Comparison of ENCODE assay signal across 34 cellular contexts in the genomic region with DNA sequence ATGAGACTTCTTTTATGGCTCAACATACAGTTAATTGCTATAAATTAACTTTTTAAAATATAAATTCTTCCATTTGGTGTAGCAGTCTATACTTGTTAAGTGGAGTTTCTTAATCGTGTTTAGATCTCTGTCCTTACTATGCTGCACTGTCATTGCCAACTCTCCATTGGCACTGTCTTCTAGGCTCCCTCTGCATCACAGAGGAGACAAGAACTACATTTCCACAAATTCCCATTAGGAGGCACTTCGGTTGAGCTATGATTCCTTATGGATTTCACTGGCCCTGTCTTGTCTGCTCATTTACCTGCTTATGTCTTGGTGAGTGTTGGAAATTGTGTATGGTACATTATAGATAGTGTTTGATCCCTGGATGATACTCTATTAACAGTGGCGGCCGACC.
"Had no signal": no experiment of that assay in that cellular context is flagged by ENCODE, and none has a peak within 500 bp of the region (broad histone marks: within the 10 kb centered on the region; RNA-seq: fewer than 3 reads in every experiment).

No MANE protein-coding gene starts in this region.

- H3K36me3 Mint-ChIP-seq: activated naive CD4-positive, alpha-beta T cell treated with anti-CD3 and anti-CD28 coated beads, Interleukin-2, amount 50 U/mL, for 24 hours; activated naive CD8-positive, alpha-beta T cell treated with anti-CD3 and anti-CD28 coated beads, Interleukin-2, amount 10 ng/mL, durations not matched to agents 7 days and 5 days had no signal

- H3K9me3 Mint-ChIP-seq: activated CD4-positive, alpha-beta T cell treated with anti-CD3 and anti-CD28 coated beads, Interleukin-2, amount 10 ng/mL, durations not matched to agents 7 days and 5 days; activated naive CD4-positive, alpha-beta T cell treated with anti-CD3 and anti-CD28 coated beads, Interleukin-2, amount 50 U/mL, for 24 hours; activated naive CD8-positive, alpha-beta T cell treated with anti-CD3 and anti-CD28 coated beads, Interleukin-2, amount 10 ng/mL, durations not matched to agents 7 days and 5 days; activated T-helper 2 cell treated with anti-CD3 and anti-CD28 coated beads, Interferon-gamma antibody, Interleukin-2, Interleukin-4, amounts not matched to agents 10 μg/mL and 5 μg/mL and 100 μg/mL, durations not matched to agents 14 hours and 24 hours and 36 hours had no signal

- H3K4me3 Mint-ChIP-seq: activated CD4-positive, alpha-beta T cell treated with anti-CD3 and anti-CD28 coated beads for 36 hours; activated CD4-positive, alpha-beta T cell treated with anti-CD3 and anti-CD28 coated beads, Interleukin-2, amount 10 ng/mL, durations not matched to agents 7 days and 5 days; activated CD8-positive, alpha-beta T cell treated with anti-CD3 and anti-CD28 coated beads, Interleukin-2, amount 10 ng/mL, durations not matched to agents 7 days and 5 days; activated naive CD4-positive, alpha-beta T cell treated with anti-CD3 and anti-CD28 coated beads, Interleukin-2, amount 50 U/mL, for 24 hours; activated naive CD8-positive, alpha-beta T cell treated with anti-CD3 and anti-CD28 coated beads, Interleukin-2, amount 10 ng/mL, durations not matched to agents 7 days and 5 days; activated T-cell treated with anti-CD3 and anti-CD28 coated beads, Interleukin-2, amount 50 U/mL, for 24 hours; central memory CD8-positive, alpha-beta T cell had no signal

- H3K27ac Mint-ChIP-seq: activated CD4-positive, alpha-beta T cell treated with anti-CD3 and anti-CD28 coated beads for 36 hours; activated CD4-positive, alpha-beta T cell treated with anti-CD3 and anti-CD28 coated beads, Interleukin-2, amount 10 ng/mL, durations not matched to agents 7 days and 5 days; activated CD8-positive, alpha-beta T cell treated with anti-CD3 and anti-CD28 coated beads, Interleukin-2, amount 10 ng/mL, durations not matched to agents 7 days and 5 days; activated naive CD4-positive, alpha-beta T cell treated with anti-CD3 and anti-CD28 coated beads, Interleukin-2, amount 50 U/mL, for 24 hours; activated naive CD8-positive, alpha-beta T cell treated with anti-CD3 and anti-CD28 coated beads, Interleukin-2, amount 10 ng/mL, durations not matched to agents 7 days and 5 days; activated T-cell treated with anti-CD3 and anti-CD28 coated beads, Interleukin-2, amount 50 U/mL, for 24 hours; activated T-helper 2 cell treated with anti-CD3 and anti-CD28 coated beads, Interferon-gamma antibody, Interleukin-2, Interleukin-4, amounts not matched to agents 10 μg/mL and 5 μg/mL and 100 μg/mL, durations not matched to agents 14 hours and 24 hours and 36 hours had no signal

- H3K4me3 ChIP-seq: ascending aorta, cardiac muscle cell, Peyer's patch had no signal

- H3K27me3 Mint-ChIP-seq: activated CD4-positive, alpha-beta T cell treated with anti-CD3 and anti-CD28 coated beads for 36 hours; activated CD4-positive, alpha-beta T cell treated with anti-CD3 and anti-CD28 coated beads, Interleukin-2, amount 10 ng/mL, durations not matched to agents 7 days and 5 days; activated naive CD4-positive, alpha-beta T cell treated with anti-CD3 and anti-CD28 coated beads, Interleukin-2, amount 50 U/mL, for 24 hours; activated naive CD8-positive, alpha-beta T cell treated with anti-CD3 and anti-CD28 coated beads, Interleukin-2, amount 10 ng/mL, durations not matched to agents 7 days and 5 days; activated T-cell treated with anti-CD3 and anti-CD28 coated beads, Interleukin-2, amount 50 U/mL, for 24 hours; central memory CD8-positive, alpha-beta T cell had no signal

- H3K36me3 ChIP-seq: ascending aorta, cardiac muscle cell, Peyer's patch, WERI-Rb-1 had no signal

- H3K27me3 ChIP-seq: ascending aorta, cardiac muscle cell, Peyer's patch had no signal

- H3K4me1 ChIP-seq: ascending aorta, Peyer's patch had no signal

- DNase-seq: activated CD4-positive, alpha-beta T cell treated with anti-CD3 and anti-CD28 coated beads for 36 hours; activated CD4-positive, alpha-beta T cell treated with anti-CD3 and anti-CD28 coated beads, Interleukin-2, amount 10 ng/mL, durations not matched to agents 7 days and 5 days; activated CD4-positive, alpha-beta T cell treated with anti-CD3 and anti-CD28 coated beads, Interleukin-2, amount 50 U/mL, for 48 hours; activated CD8-positive, alpha-beta T cell treated with anti-CD3 and anti-CD28 coated beads, Interleukin-2, amount 10 ng/mL, durations not matched to agents 7 days and 5 days; activated gamma-delta T cell; activated naive CD4-positive, alpha-beta T cell treated with Interleukin-2 at 50 U/mL for 16 hours; activated naive CD8-positive, alpha-beta T cell treated with anti-CD3 and anti-CD28 coated beads, Interleukin-2, amount 10 ng/mL, durations not matched to agents 7 days and 5 days; activated T-cell treated with anti-CD3 and anti-CD28 coated beads, Interleukin-2, amount 50 U/mL, for 24 hours; amygdala; NCI-H1092 treated with DMSO at 0.1 percent for 48 hours; NCI-H1417; NCI-H146; NCI-H187; NCI-H2029 treated with DMSO at 0.1 percent for 48 hours; NCI-H2107; NCI-H2171; NCI-H510A; NCI-H526; NCI-H748 treated with DMSO at 0.1 percent for 48 hours; NK-92 treated with Interleukin-12 subunit alpha and Interleukin-12 subunit beta, amount 100 ng/mL, for 24 hours; PC-3; Peyer's patch; RPMI8226; SHP77 treated with DMSO at 0.1 percent for 48 hours; SW 1271; T-helper 1 cell; T-helper 2 cell; T-helper 9 cell; WERI-Rb-1 had no signal

- H3K27ac ChIP-seq: ascending aorta, cardiac muscle cell, Peyer's patch, WERI-Rb-1 had no signal

- ATAC-seq: activated CD4-positive, alpha-beta T cell treated with anti-CD3 and anti-CD28 coated beads for 36 hours; activated CD8-positive, alpha-beta T cell treated with anti-CD3 and anti-CD28 coated beads, Interleukin-2, amount 10 ng/mL, durations not matched to agents 7 days and 5 days; PC-3 had no signal

- H3K4me1 Mint-ChIP-seq: activated CD4-positive, alpha-beta T cell treated with anti-CD3 and anti-CD28 coated beads for 36 hours; activated CD4-positive, alpha-beta T cell treated with anti-CD3 and anti-CD28 coated beads, Interleukin-2, amount 10 ng/mL, durations not matched to agents 7 days and 5 days; activated naive CD4-positive, alpha-beta T cell treated with anti-CD3 and anti-CD28 coated beads, Interleukin-2, amount 50 U/mL, for 24 hours; activated naive CD8-positive, alpha-beta T cell treated with anti-CD3 and anti-CD28 coated beads, Interleukin-2, amount 10 ng/mL, durations not matched to agents 7 days and 5 days; central memory CD8-positive, alpha-beta T cell had no signal
